Comparison of ENCODE assay signal across 14 cellular contexts in the genomic region with DNA sequence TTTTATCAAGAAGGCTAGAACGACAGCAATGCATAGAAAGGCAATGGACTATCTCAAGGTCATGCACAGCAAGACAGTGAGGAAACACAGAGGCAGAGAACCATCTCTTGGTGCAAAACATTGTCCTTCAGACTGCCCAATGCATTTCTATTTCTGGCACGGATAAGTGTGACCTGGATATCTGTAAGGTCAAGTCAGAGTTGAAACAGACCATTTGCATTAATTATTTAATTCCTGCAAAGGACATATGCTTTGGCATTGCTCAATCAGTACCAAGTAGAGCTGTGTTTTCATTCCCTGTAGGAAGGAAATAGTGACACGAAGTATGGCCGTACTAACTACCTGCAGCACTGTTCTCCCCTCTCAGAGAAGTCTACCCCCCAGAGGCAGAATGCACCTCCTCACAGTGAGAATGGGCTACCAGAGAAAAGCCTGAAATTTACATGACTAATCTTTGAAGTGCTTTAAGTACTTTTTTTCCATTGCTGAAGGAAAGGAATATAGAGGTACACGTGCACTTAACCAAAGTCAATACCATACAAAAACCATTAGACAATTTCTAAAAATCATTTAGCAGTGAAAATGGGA. TPM values are rescaled to one million over a fixed set of nuclear protein-coding genes. Genes with fewer than 3 reads are reported as not detected.
DNase-seq lines count a peak whose midpoint lies in the region; ATAC-seq and TF ChIP-seq lines count a peak whose summit lies in the region.
"Had no signal": no experiment of that assay in that cellular context is flagged by ENCODE, and none has a peak within 500 bp of the region (broad histone marks: within the 10 kb centered on the region; RNA-seq: fewer than 3 reads in every experiment).

No MANE protein-coding gene starts in this region.

- peak; percentile 26 to 38 for ATAC-seq in activated naive CD4-positive, alpha-beta T cell treated with anti-CD3 and anti-CD28 coated beads, Interleukin-2, amount 50 U/mL, for 72 hours
- no peak for ATAC-seq in GM21737 (IDR thresholded peaks at IDR 0.05; ENCODE audit: unreplicated experiment)
- ATAC-seq: GM12878, GM23338 had no signal

- no peaks in the 10 kb centered on the region for H4K20me1 ChIP-seq in KMS-11 (ENCODE audit: insufficient read depth)

- no peak for DNase-seq in activated naive CD4-positive, alpha-beta T cell treated with anti-CD3 and anti-CD28 coated beads, Interleukin-2, amount 50 U/mL, for 72 hours (ENCODE audit: low spot score in 2 of 2)
- no peak for DNase-seq in activated naive CD4-positive, alpha-beta T cell (lab: John Stamatoyannopoulos, UW)
- peak; percentile 39 for DNase-seq in COLO829 (ENCODE audit: low spot score)
- DNase-seq in dorsolateral prefrontal cortex: no peak
- no peak for DNase-seq in NCI-H2107 treated with DMSO at 0.1 percent for 48 hours (lab: John Stamatoyannopoulos, UW; ENCODE audit: unreplicated experiment)
- DNase-seq: C1 segment of cervical spinal cord; CD4-positive, alpha-beta T cell; DMS79; H9 had no signal

- no peaks in the 10 kb centered on the region for H3K9me3 Mint-ChIP-seq in activated naive CD4-positive, alpha-beta T cell treated with anti-CD3 and anti-CD28 coated beads, Interleukin-2, amount 50 U/mL, for 72 hours
- H3K9me3 Mint-ChIP-seq: CD4-positive, alpha-beta T cell; GM23338; H9 had no signal

- no peak overlapping the region for H2AFZ ChIP-seq in KMS-11 (ENCODE audit: low read depth)
- H2AFZ ChIP-seq: GM23338 had no signal

- peaks cover 59% of the 10 kb centered on the region for H3K4me1 ChIP-seq in KMS-11 (ENCODE audit: low read depth, poor library complexity, severe bottlenecking)

- no peak overlapping the region for H3K4me3 ChIP-seq in KMS-11 (IDR thresholded peaks at IDR 0.05; ENCODE audit: insufficient read depth, low read depth, low read length)
- no peak overlapping the region for H3K4me3 ChIP-seq in dorsolateral prefrontal cortex
- H3K4me3 ChIP-seq: GM12878, GM23338 had no signal

- intact Hi-C loops in dorsolateral prefrontal cortex (cut with DNase I): no loop called here

- no peak for TF ChIP-seq CTCF in KMS-11 (conservative IDR thresholded peaks at IDR 0.05; ENCODE audit: low read depth, low read length)
- no peak for TF ChIP-seq CTCF in dorsolateral prefrontal cortex (IDR thresholded peaks at IDR 0.05 in 54 of 56, conservative IDR thresholded peaks at IDR 0.05 in 2 of 56; ENCODE audit: low read depth in 1 of 56, partially characterized antibody in 56 of 56)

- H3K27ac ChIP-seq in KMS-11 (peak overlapping the region; percentile 86), dorsolateral prefrontal cortex (peak overlapping the region in 31 of 59 donors; percentile 0 to 92 (median 79))

- H3K27ac Mint-ChIP-seq in activated naive CD4-positive, alpha-beta T cell treated with anti-CD3 and anti-CD28 coated beads, Interleukin-2, amount 50 U/mL, for 72 hours: peak overlapping the region; percentile 57 to 72
- H3K27ac Mint-ChIP-seq: B cell; CD4-positive, alpha-beta T cell; GM23338; H9 had no signal

- peak overlapping the region; percentile 12; the same call in 1 of the 2 replicates for H3K4me2 ChIP-seq in KMS-11
- H3K4me2 ChIP-seq: GM23338 had no signal

- no peak overlapping the region for H3K9ac ChIP-seq in KMS-11

- peaks cover 0 to 6% of the 10 kb centered on the region in 2 donors for H3K36me3 Mint-ChIP-seq in activated naive CD4-positive, alpha-beta T cell treated with anti-CD3 and anti-CD28 coated beads, Interleukin-2, amount 50 U/mL, for 72 hours

- no peaks in the 10 kb centered on the region for H3K27me3 ChIP-seq in KMS-11 (ENCODE audit: insufficient read depth, low read depth)
- H3K27me3 ChIP-seq in dorsolateral prefrontal cortex: no peaks in the 10 kb centered on the region

- no peaks in the 10 kb centered on the region for H3K36me3 ChIP-seq in KMS-11 (ENCODE audit: insufficient read depth)

- H3K79me2 ChIP-seq in KMS-11 (ENCODE audit: insufficient read depth, low read depth): no peaks in the 10 kb centered on the region

RNA-seq across cellular contexts. Expression of gene GSTA4, which starts 32.1 kb away (rescaled TPM):
- 1 to 10 TPM; 3.0 to 7.9 TPM for total RNA-seq in activated naive CD4-positive, alpha-beta T cell treated with anti-CD3 and anti-CD28 coated beads, Interleukin-2, amount 50 U/mL, for 72 hours
- 10 to 100 TPM; 26.7 to 82.7 (median 57.8) TPM for total RNA-seq in dorsolateral prefrontal cortex

RNA-seq across cellular contexts. Expression of gene CILK1, which starts 34.4 kb away (rescaled TPM):
- 1 to 10 TPM; 2.6 to 6.8 TPM for total RNA-seq in activated naive CD4-positive, alpha-beta T cell treated with anti-CD3 and anti-CD28 coated beads, Interleukin-2, amount 50 U/mL, for 72 hours
- total RNA-seq in dorsolateral prefrontal cortex: 10 to 100 TPM in 116 of 120 experiments, 1 to 10 TPM in 4; 9.1 to 27.8 (median 14.9) TPM

RNA-seq across cellular contexts. Expression of gene FBXO9, which starts 38.0 kb away (rescaled TPM):
- 10 to 100 TPM; 33.3 to 55.5 TPM for total RNA-seq in activated naive CD4-positive, alpha-beta T cell treated with anti-CD3 and anti-CD28 coated beads, Interleukin-2, amount 50 U/mL, for 72 hours
- total RNA-seq in dorsolateral prefrontal cortex: 100 to 1,000 TPM in 115 of 120 experiments, 10 to 100 TPM in 5; 91.4 to 209 (median 146) TPM
